8 cellular contexts compared by ENCODE assay signal in the genomic region with DNA sequence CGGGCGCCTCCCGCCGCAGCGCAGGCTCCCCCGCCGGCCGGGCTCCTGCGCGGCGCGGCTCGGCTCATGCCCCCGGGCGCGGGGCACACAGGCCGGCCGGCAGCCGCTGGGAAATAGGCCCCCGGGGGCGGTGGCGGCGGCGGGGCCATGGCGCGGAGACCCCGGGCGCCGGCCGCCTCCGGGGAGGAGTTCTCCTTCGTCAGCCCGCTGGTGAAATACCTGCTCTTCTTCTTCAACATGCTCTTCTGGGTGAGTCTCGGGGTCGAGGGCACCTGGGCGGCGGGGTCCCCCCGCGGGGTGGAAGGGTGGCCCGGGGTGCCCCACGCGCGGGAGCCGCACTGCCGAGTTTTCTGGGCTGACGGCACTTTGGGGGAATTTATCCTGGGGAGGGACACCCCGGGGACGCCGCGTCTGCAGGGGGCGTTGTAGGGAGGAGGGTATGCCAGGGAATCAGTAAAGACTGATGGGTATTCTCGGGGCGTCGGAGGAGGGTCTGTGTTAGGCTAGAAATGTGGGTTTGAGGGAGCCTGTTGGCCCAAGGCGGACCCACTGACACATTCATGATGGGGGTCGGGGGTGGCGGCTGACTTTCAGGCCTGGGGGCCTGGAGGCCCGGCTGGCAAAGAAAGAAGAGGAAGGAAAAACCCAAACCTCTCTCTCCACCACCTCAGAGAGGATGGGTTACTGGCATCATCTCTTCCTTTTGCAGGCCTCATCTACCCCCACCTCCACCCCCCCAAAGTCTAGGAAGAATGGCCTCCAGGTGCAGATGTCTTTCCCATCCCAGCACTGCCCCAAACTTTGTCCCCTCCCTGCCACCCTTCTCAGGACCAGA. TPM values are rescaled to one million over a fixed set of nuclear protein-coding genes. Genes with fewer than 3 reads are reported as not detected.
A peak's percentile ranks its signal among the peaks of the same experiment; 100 is the strongest.
DNase-seq lines count a peak whose midpoint lies in the region; ATAC-seq and TF ChIP-seq lines count a peak whose summit lies in the region.

No MANE protein-coding gene starts in this region.

- H2BK5ac ChIP-seq in mesenchymal stem cell (ENCODE audit: low read depth, low read length, poor library complexity, severe bottlenecking), result no peak overlapping the region

- no peak overlapping the region for H2AFZ ChIP-seq in mesenchymal stem cell (ENCODE audit: low read depth, low read length)

- TF ChIP-seq CTCF in BJ (IDR thresholded peaks at IDR 0.05; ENCODE audit: insufficient read depth, low read depth, low read length) (peak; percentile 22; the same call in 1 of the 2 replicates), ascending aorta (IDR thresholded peaks at IDR 0.05) (peak in 1 of 3 experiments; percentile 22), upper lobe of right lung (IDR thresholded peaks at IDR 0.05) (no peak)

- H2BK15ac ChIP-seq in mesenchymal stem cell (ENCODE audit: low read depth, poor library complexity, severe bottlenecking), result no peak overlapping the region

- H3K27me3 ChIP-seq in BJ (ENCODE audit: control insufficient read depth, insufficient read depth, low read length) (peaks cover 42% of the 10 kb centered on the region), ascending aorta (no peaks in the 10 kb centered on the region), mesenchymal stem cell (ENCODE audit: control insufficient read depth in 1 of 2, insufficient read depth in 1 of 2, low read length in 2 of 2) (peaks cover 55 to 82% of the 10 kb centered on the region in 2 experiments), upper lobe of right lung (peaks cover 45% of the 10 kb centered on the region)

- CTCF ChIA-PET in BJ (lab: Yijun Ruan, JAX), result interaction anchor here (1.1 to 1.4 kb wide), 3 partner anchors 18 to 24 kb away, joined by 3 to 4 read pairs (median 3); no protein-coding TSS in a partner anchor

- peak overlapping the region; percentile 22 for H3K4me3 ChIP-seq in BJ (ENCODE audit: low read depth, low read length)
- H3K4me3 ChIP-seq in ascending aorta, result peak overlapping the region; percentile 64 to 72
- H3K4me3 ChIP-seq in mesenchymal stem cell (ENCODE audit: insufficient read depth in 1 of 2, low read depth in 1 of 2, low read length in 2 of 2), result peak overlapping the region in 1 of 2 experiments; percentile 61
- peak overlapping the region; percentile 50 for H3K4me3 ChIP-seq in upper lobe of right lung

- H3K4me1 ChIP-seq in ascending aorta (peaks cover 0 to 4% of the 10 kb centered on the region in 2 donors), mesenchymal stem cell (ENCODE audit: control insufficient read depth, insufficient read depth, low read depth, low read length) (peaks cover 14% of the 10 kb centered on the region), upper lobe of right lung (peaks cover 10% of the 10 kb centered on the region)

- H3K4me2 ChIP-seq in mesenchymal stem cell (ENCODE audit: low read length, poor library complexity, severe bottlenecking), result peak overlapping the region; percentile 82

- peak overlapping the region in 1 of 2 experiments; percentile 30 for H3K23ac ChIP-seq in mesenchymal stem cell (ENCODE audit: low read length in 2 of 2)

- H4K91ac ChIP-seq in mesenchymal stem cell (ENCODE audit: low read length), result no peak overlapping the region

- H3K79me1 ChIP-seq in mesenchymal stem cell (replicated peaks; ENCODE audit: low read length, poor library complexity, severe bottlenecking), result peaks cover 2% of the 10 kb centered on the region

- H3K36me3 ChIP-seq in BJ (ENCODE audit: control insufficient read depth, insufficient read depth, low read length) (no peaks in the 10 kb centered on the region), ascending aorta (no peaks in the 10 kb centered on the region), mesenchymal stem cell (ENCODE audit: control insufficient read depth in 1 of 2, insufficient read depth in 2 of 2, low read depth in 1 of 2, low read length in 2 of 2) (no peaks in the 10 kb centered on the region), upper lobe of right lung (no peaks in the 10 kb centered on the region)

- DNase-seq in BJ (ENCODE audit: low read depth) (no peak), Kasumi-1 (lab: John Stamatoyannopoulos, UW) (peak; percentile 26 to 30), ascending aorta (ENCODE audit: low spot score in 2 of 2) (no peak), mesenchymal stem cell (no peak), upper lobe of right lung (no peak), NCI-H2171 treated with DMSO at 0.1 percent for 48 hours (lab: John Stamatoyannopoulos, UW) (no peak)

- no peak overlapping the region for H3K14ac ChIP-seq in mesenchymal stem cell (ENCODE audit: low read length in 2 of 2)

- WGBS in mesenchymal stem cell, result 14% methylated on average over 48 of the region's 58 CpGs

- intact Hi-C loops in ascending aorta (cut with DNase I) (no loop called here), upper lobe of right lung (cut with DNase I) (no loop called here)

- no peak overlapping the region for H3K4ac ChIP-seq in mesenchymal stem cell (ENCODE audit: low read depth in 1 of 2, low read length in 2 of 2)

- no peak overlapping the region for H2BK12ac ChIP-seq in mesenchymal stem cell (ENCODE audit: low read length in 2 of 2)

- POLR2A ChIA-PET in BJ (lab: Charles Lee), result no interaction called here

- no peak overlapping the region for H2BK120ac ChIP-seq in mesenchymal stem cell (ENCODE audit: low read depth, low read length)

- H2AK5ac ChIP-seq in mesenchymal stem cell (ENCODE audit: low read length, severe bottlenecking), result no peak overlapping the region

- no peak overlapping the region for H4K8ac ChIP-seq in mesenchymal stem cell (ENCODE audit: low read length)

- ATAC-seq in GM19452 (IDR thresholded peaks at IDR 0.05; ENCODE audit: unreplicated experiment) (peak; percentile 5), upper lobe of right lung (no peak), HG02610 (IDR thresholded peaks at IDR 0.05; ENCODE audit: unreplicated experiment) (no peak)

- H3K9me3 ChIP-seq in ascending aorta (no peaks in the 10 kb centered on the region), mesenchymal stem cell (ENCODE audit: control insufficient read depth, low read length) (no peaks in the 10 kb centered on the region), upper lobe of right lung (no peaks in the 10 kb centered on the region)

- no peak overlapping the region for H3K27ac ChIP-seq in ascending aorta
- H3K27ac ChIP-seq in mesenchymal stem cell (ENCODE audit: low read length, poor library complexity, severe bottlenecking), result no peak overlapping the region
- H3K27ac ChIP-seq in upper lobe of right lung, result no peak overlapping the region

- H3K9ac ChIP-seq in mesenchymal stem cell (ENCODE audit: low read length), result no peak overlapping the region

- H3K18ac ChIP-seq in mesenchymal stem cell (ENCODE audit: low read depth in 1 of 2, low read length in 2 of 2), result no peak overlapping the region

RNA-seq across cellular contexts. Expression of a gene that starts 0.5 kb away (rescaled TPM):
- 0.22 and 0.29 TPM in 2 replicates for polyA plus RNA-seq in BJ (2011; rRNA removed)
- 0.33 and 0.51 TPM in 2 replicates for polyA minus RNA-seq in BJ (2011; rRNA and poly(A)+ RNA removed)
- total RNA-seq in ascending aorta (8.1 TPM), upper lobe of right lung (6.2 TPM)
- 0.43 TPM for polyA plus RNA-seq in mesenchymal stem cell (2013, experiment 1 of 2)
- 0.40 TPM for polyA plus RNA-seq in mesenchymal stem cell (2013, experiment 2 of 2)

RNA-seq across cellular contexts. Expression of a gene that starts 43.4 kb away (rescaled TPM):
- 7.6 and 10.8 TPM in 2 replicates for polyA plus RNA-seq in BJ (2011; rRNA removed)
- 11.5 and 21.1 TPM in 2 replicates for polyA minus RNA-seq in BJ (2011; rRNA and poly(A)+ RNA removed)
- total RNA-seq in ascending aorta (12.9 TPM), upper lobe of right lung (4.0 TPM)
- polyA plus RNA-seq in mesenchymal stem cell (2013, experiment 1 of 2), result 12.2 TPM
- polyA plus RNA-seq in mesenchymal stem cell (2013, experiment 2 of 2), result 12.1 TPM

Comparison
In these comparisons a context has a peak if more than half of its experiments do, and no peak if none do; other contexts are left out.
1. DNase-seq: peak in Kasumi-1 (2 of 2); none in BJ (single experiment), ascending aorta (0 of 2), mesenchymal stem cell (single experiment), upper lobe of right lung (single experiment) and NCI-H2171 treated with DMSO at 0.1 percent for 48 hours (single experiment).